Comparison of ENCODE assay signal across 1 cellular context in genomic region chr2:197122821-197123220, GRCh38.
TF ChIP-seq lines count a peak whose summit lies in the region.

No MANE protein-coding gene starts in this region.

TF ChIP-seq in IMR-90, 13 proteins besides CTCF, POLR2A, EP300 and RAD21 (continued from another document):
- TF ChIP-seq, protein P1, sequence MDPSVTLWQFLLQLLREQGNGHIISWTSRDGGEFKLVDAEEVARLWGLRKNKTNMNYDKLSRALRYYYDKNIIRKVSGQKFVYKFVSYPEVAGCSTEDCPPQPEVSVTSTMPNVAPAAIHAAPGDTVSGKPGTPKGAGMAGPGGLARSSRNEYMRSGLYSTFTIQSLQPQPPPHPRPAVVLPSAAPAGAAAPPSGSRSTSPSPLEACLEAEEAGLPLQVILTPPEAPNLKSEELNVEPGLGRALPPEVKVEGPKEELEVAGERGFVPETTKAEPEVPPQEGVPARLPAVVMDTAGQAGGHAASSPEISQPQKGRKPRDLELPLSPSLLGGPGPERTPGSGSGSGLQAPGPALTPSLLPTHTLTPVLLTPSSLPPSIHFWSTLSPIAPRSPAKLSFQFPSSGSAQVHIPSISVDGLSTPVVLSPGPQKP (IDR thresholded peaks at IDR 0.05; ENCODE audit: borderline replicate concordance, low read depth, low read length): no peak
- TF ChIP-seq MAZ (IDR thresholded peaks at IDR 0.05; ENCODE audit: borderline replicate concordance, low read depth, low read length) (no peak), CEBPB (IDR thresholded peaks at IDR 0.05; ENCODE audit: low read depth, low read length) (no peak), MXI1 (IDR thresholded peaks at IDR 0.05; ENCODE audit: borderline replicate concordance, low read depth, low read length) (no peak), FOS (IDR thresholded peaks at IDR 0.05; ENCODE audit: low read depth, low read length) (no peak), SMC3 (IDR thresholded peaks at IDR 0.05; ENCODE audit: low read depth, low read length) (no peak), RCOR1 (IDR thresholded peaks at IDR 0.05; ENCODE audit: insufficient replicate concordance, low read length) (no peak), RFX5 (IDR thresholded peaks at IDR 0.05; ENCODE audit: low read depth, low read length) (no peak), USF2 (IDR thresholded peaks at IDR 0.05; ENCODE audit: low read depth, low read length) (no peak)
